ENCODE assay signal across 7 cellular contexts in the genomic region with DNA sequence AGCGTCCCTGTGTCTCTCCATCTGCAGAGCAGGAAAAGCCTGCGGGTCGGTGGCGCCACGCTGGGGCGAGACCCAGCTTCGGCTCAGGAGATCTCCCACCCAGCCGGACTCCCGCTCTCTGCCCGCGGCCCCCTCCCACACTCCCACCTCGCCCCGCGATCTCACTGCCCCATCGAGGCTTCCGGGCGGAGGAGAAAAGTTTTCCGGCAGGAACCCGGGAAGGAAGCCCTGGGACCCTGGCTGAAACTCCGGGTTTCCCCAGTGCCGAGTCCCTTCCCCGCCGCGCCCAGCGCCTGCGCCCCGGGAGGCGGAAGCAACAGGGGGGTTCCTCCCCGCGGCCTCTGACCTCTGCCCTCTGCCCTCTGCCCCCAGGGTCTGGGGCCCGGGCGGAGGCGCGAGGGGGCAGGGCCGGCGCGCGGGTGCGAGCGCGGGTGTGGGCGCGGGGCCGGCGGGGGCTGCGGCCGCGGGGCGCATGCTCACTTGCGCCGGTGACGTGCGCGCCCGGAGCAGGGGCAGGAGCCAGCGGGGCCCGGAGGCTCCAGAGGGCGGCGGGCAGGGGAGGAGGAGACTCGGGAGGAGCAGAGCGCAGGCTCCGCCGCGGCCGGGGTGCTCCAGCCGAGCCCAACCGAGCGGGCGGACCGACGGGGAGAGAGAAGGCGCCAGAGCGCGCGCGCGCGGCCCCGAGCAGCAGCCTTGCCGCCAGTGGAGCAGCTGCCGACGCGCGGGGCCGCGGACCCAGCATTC. TPM values are rescaled to one million over a fixed set of nuclear protein-coding genes. Genes with fewer than 3 reads are reported as not detected.
DNase-seq lines count a peak whose midpoint lies in the region; ATAC-seq and TF ChIP-seq lines count a peak whose summit lies in the region.

A gene (plus strand): TSS at position 541 of the 744 bp plus-strand sequence. CDS start 379 bp downstream, outside the sequence.

- peak within 1 kb of the TSS; percentile 80 to 84 for H3K4me3 ChIP-seq in body of pancreas
- H3K4me3 ChIP-seq in iPS DF 6.9 (ENCODE audit: low read length) = peak within 1 kb of the TSS; percentile 79
- peak within 1 kb of the TSS; percentile 77 to 99 (median 88) for H3K4me3 ChIP-seq in sigmoid colon

- TF ChIP-seq POLR2A in body of pancreas (IDR thresholded peaks at IDR 0.05) (peak; percentile 77 to 93 (median 84)), sigmoid colon (IDR thresholded peaks at IDR 0.05) (peak in 1 of 2 donors; percentile 14)

- H3K36me3 ChIP-seq in body of pancreas (replicated peaks in 1 of 2; ENCODE audit: insufficient read depth in 1 of 2, low read depth in 2 of 2) = no peaks in the 10 kb centered on the region
- H3K36me3 ChIP-seq in iPS DF 6.9 (ENCODE audit: control insufficient read depth, insufficient read depth, low read length) = no peaks in the 10 kb centered on the region; the same call in 1 of the 2 replicates
- H3K36me3 ChIP-seq in sigmoid colon = no peaks in the 10 kb centered on the region

- TF ChIP-seq EP300 in sigmoid colon (IDR thresholded peaks at IDR 0.05) = no peak

- peak in 4 of 7 experiments; percentile 14 to 35 (median 26) for TF ChIP-seq CTCF in body of pancreas (IDR thresholded peaks at IDR 0.05)
- no peak for TF ChIP-seq CTCF in sigmoid colon (IDR thresholded peaks at IDR 0.05)

- peak; percentile 79 for DNase-seq in NCI-H1694 treated with DMSO at 0.1 percent for 48 hours (lab: John Stamatoyannopoulos, UW)
- peak; percentile 88 for DNase-seq in UCSD-AML1 (lab: John Stamatoyannopoulos, UW; ENCODE audit: unreplicated experiment)
- peak; percentile 94 to 95 (median 95) for DNase-seq in body of pancreas
- DNase-seq in iPS DF 6.9 (ENCODE audit: low read depth, low spot score) = no peak
- DNase-seq in sigmoid colon = peak; percentile 97

- peak within 1 kb of the TSS; percentile 91 to 98 (median 92) for H3K27ac ChIP-seq in body of pancreas
- H3K27ac ChIP-seq in iPS DF 6.9 (ENCODE audit: low read length) = no peak within 1 kb of the TSS
- H3K27ac ChIP-seq in sigmoid colon = peak within 1 kb of the TSS; percentile 87 to 95 (median 94)

- no peaks in the 10 kb centered on the region for H3K27me3 ChIP-seq in body of pancreas
- no peaks in the 10 kb centered on the region for H3K27me3 ChIP-seq in iPS DF 6.9 (ENCODE audit: control insufficient read depth, insufficient read depth, low read length)
- no peaks in the 10 kb centered on the region for H3K27me3 ChIP-seq in sigmoid colon

- H3K9me3 ChIP-seq in body of pancreas (no peaks in the 10 kb centered on the region), iPS DF 6.9 (ENCODE audit: control insufficient read depth, insufficient read depth, low read length) (no peaks in the 10 kb centered on the region), sigmoid colon (no peaks in the 10 kb centered on the region)

- ATAC-seq in GM18511 (IDR thresholded peaks at IDR 0.05; ENCODE audit: unreplicated experiment) = peak; percentile 81
- ATAC-seq in HG02870 (IDR thresholded peaks at IDR 0.05; ENCODE audit: unreplicated experiment) = peak; percentile 84
- ATAC-seq in body of pancreas = peak; percentile 90

- WGBS in body of pancreas, 2 donors = 0% methylated on average over 1 to 68 of the region's 86 CpGs
- no CpG with 5 or more reads among the region's 86 CpGs for WGBS in iPS DF 6.9 (ENCODE audit: insufficient coverage, insufficient read length)
- WGBS in sigmoid colon, 2 donors = 0 to 1% methylated on average over 86 of the region's 86 CpGs

- H3K4me1 ChIP-seq in body of pancreas (peaks cover 48% of the 10 kb centered on the region), iPS DF 6.9 (ENCODE audit: control insufficient read depth, insufficient read depth, low read length) (peaks cover 5% of the 10 kb centered on the region), sigmoid colon (peaks cover 0 to 49% (median 33%) of the 10 kb centered on the region in 4 donors)

- intact Hi-C loops in body of pancreas (cut with DNase I) (no loop called here), sigmoid colon (cut with DNase I) (loop anchor here (1.0 to 10.0 kb wide), 4 partner anchors 22 to 465 kb away; a partner anchor contains a TSS)

RNA-seq across cellular contexts. Expression of the gene that starts here (rescaled TPM):
- total RNA-seq in body of pancreas (10 to 100 TPM; 24.1 to 33.9 TPM), sigmoid colon (10 to 100 TPM in 2 of 4 donors, 1 to 10 TPM in 2; 9.6 to 22.9 (median 15.9) TPM)
- polyA plus RNA-seq in sigmoid colon = 1 to 10 TPM in 2 of 3 donors, under 1 TPM in 1; 0.69 to 8.5 (median 3.0) TPM

Comparison
In these comparisons a context has a peak if more than half of its experiments do, and no peak if none do; other contexts are left out.
1. CTCF ChIP-seq: peak in body of pancreas (4 of 7); none in sigmoid colon (0 of 4).
2. Peak in every context shown above with its lines, with median percentiles within 50 percentile points of each other: ATAC-seq and H3K4me3 ChIP-seq.